ENCODE assay signal across 35 cellular contexts in the genomic region with DNA sequence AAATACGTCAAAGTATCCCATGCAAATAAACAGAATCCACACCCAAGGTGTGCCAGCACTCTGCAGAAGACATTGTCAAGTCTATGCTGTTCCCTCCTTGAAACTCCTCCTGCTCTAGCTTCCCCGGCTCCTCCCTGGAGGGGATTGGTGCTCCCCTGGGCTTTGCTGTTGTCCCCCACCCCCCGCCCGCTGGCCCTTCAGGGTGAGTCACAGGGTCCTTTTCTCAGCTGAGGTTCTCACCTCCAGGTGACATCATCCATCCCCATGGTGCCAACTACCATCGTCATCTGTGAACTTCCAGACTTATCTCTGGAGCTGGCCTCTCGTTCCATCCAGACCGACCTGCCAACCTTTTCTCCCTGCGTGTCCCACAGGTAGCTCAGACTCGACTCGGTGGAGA.
"Had no signal": no experiment of that assay in that cellular context is flagged by ENCODE, and none has a peak within 500 bp of the region (broad histone marks: within the 10 kb centered on the region; RNA-seq: fewer than 3 reads in every experiment).

No MANE protein-coding gene starts in this region.

- FAIRE-seq: astrocyte had no signal

- ATAC-seq: activated CD8-positive, alpha-beta memory T cell treated with anti-CD3 and anti-CD28 coated beads, Interleukin-2, amount 10 ng/mL, durations not matched to agents 7 days and 5 days; activated T-cell treated with anti-CD3 and anti-CD28 coated beads, Interleukin-2, amount 50 U/mL, for 72 hours; activated T-helper 17 cell treated with anti-CD3 and anti-CD28 coated beads, Interleukin-2, amount 50 U/mL, for 72 hours; body of pancreas had no signal

- H3K27me3 ChIP-seq: adrenal gland, body of pancreas, breast epithelium had no signal

- DNase-seq: activated B cell treated with CpG ODN at 0.5 μM for 24 hours; activated CD4-positive, alpha-beta memory T cell treated with anti-CD3 and anti-CD28 coated beads for 36 hours; activated CD4-positive, alpha-beta T cell treated with anti-CD3 and anti-CD28 coated beads for 4 hours; activated CD4-positive, alpha-beta T cell treated with anti-CD3 and anti-CD28 coated beads, Interleukin-2, amount 50 U/mL, for 1 hour; activated CD4-positive, CD25-positive, alpha-beta regulatory T cell treated with anti-CD3 and anti-CD28 coated beads, Interleukin-2, amount 50 U/mL, for 72 hours; activated CD8-positive, alpha-beta memory T cell treated with anti-CD3 and anti-CD28 coated beads, Interleukin-2, amount 10 ng/mL, durations not matched to agents 7 days and 5 days; activated effector memory CD4-positive, alpha-beta T cell treated with anti-CD3 and anti-CD28 coated beads, Interleukin-2, amount 50 U/mL, for 16 hours; activated naive CD4-positive, alpha-beta T cell; activated naive CD4-positive, alpha-beta T cell treated with anti-CD3 and anti-CD28 coated beads, Interleukin-2, amount 50 U/mL, for 16 hours; activated T-cell treated with anti-CD3 and anti-CD28 coated beads, Interleukin-2, amount 50 U/mL, for 1 hour; activated T-cell treated with anti-CD3 and anti-CD28 coated beads, Interleukin-2, amount 50 U/mL, for 72 hours; body of pancreas; cerebellar nuclear complex; MM.1S; MV-4-11; NCI-H1092; NCI-H1436 treated with DMSO at 0.1 percent for 48 hours; NCI-H1694 treated with DMSO at 0.1 percent for 48 hours; NCI-H2029 treated with DMSO at 0.1 percent for 48 hours; NCI-H2107; NCI-H2171 treated with DMSO at 0.1 percent for 48 hours; NCI-H226; NCI-H446 treated with DMSO at 0.1 percent for 48 hours; NCI-H524 treated with DMSO at 0.1 percent for 48 hours; OCI-M1; Right ventricle myocardium superior; SW 1271; T-helper 1 cell; T-helper 9 cell had no signal

- H3K4me1 ChIP-seq: adrenal gland, body of pancreas, breast epithelium had no signal

- H3K4me2 ChIP-seq: KMS-11 had no signal

- H3K27ac ChIP-seq: adrenal gland, body of pancreas, breast epithelium, KMS-11, VCaP had no signal

- H3K4me3 ChIP-seq: adrenal gland, body of pancreas, breast epithelium had no signal

- H3K9me3 ChIP-seq: adrenal gland, body of pancreas, breast epithelium had no signal

- H3K36me3 ChIP-seq: adrenal gland, breast epithelium had no signal

- H3K9ac ChIP-seq: KMS-11 had no signal
